ENCODE assay signal across 12 cellular contexts in the genomic region with DNA sequence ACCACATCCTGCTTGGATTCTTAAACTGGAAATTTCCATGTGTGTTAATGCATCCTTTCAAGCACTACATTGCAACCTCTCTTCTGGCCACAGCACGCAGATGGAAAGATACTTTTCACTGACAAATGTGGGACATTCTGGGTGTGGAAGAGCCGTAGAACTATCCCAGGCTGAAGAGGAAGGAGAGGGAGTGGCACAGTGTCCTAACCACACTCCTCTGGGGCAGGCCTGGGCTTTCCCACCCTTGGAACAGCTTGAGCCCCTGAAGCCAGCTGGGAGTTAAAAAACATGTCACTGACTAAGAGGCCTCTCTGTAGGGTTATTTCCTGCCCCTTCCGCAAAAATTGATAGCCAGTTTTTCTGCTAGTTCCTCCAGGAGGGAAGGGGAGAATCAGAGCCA. TPM values are rescaled to one million over a fixed set of nuclear protein-coding genes. Genes with fewer than 3 reads are reported as not detected.
DNase-seq lines count a peak whose midpoint lies in the region; ATAC-seq and TF ChIP-seq lines count a peak whose summit lies in the region.
"Had no signal": no experiment of that assay in that cellular context is flagged by ENCODE, and none has a peak within 500 bp of the region (broad histone marks: within the 10 kb centered on the region; RNA-seq: fewer than 3 reads in every experiment).

No MANE protein-coding gene starts in this region.

- H3K4me2 ChIP-seq in DOHH2 (ENCODE audit: low read length) = 0 out of 2 replicates have a peak overlapping the region, but pooled peaks have one; percentile 4

- no peaks in the 10 kb centered on the region for H4K20me1 ChIP-seq in DOHH2 (ENCODE audit: control insufficient read depth, insufficient read depth, low read depth, low read length)

- H3K9me3 ChIP-seq in DOHH2 (ENCODE audit: control insufficient read depth, insufficient read depth, low read length) (no peaks in the 10 kb centered on the region), gastroesophageal sphincter (no peaks in the 10 kb centered on the region), prostate gland (no peaks in the 10 kb centered on the region)
- H3K9me3 ChIP-seq: SJSA1 had no signal

- ATAC-seq in SK-N-SH treated with all-trans-retinoic acid at 6 μM for 48 hours (peak; percentile 19), gastroesophageal sphincter (peak; percentile 85), HG02642 (IDR thresholded peaks at IDR 0.05; ENCODE audit: poor library complexity, unreplicated experiment) (no peak)
- ATAC-seq: K562 had no signal

- TF ChIP-seq EP300 in gastroesophageal sphincter (IDR thresholded peaks at IDR 0.05) = no peak

- TF ChIP-seq CTCF in DOHH2 (IDR thresholded peaks at IDR 0.05; ENCODE audit: low read depth, low read length, poor library complexity, severe bottlenecking) = no peak
- TF ChIP-seq CTCF in gastroesophageal sphincter (IDR thresholded peaks at IDR 0.05) = no peak
- no peak for TF ChIP-seq CTCF in prostate gland (IDR thresholded peaks at IDR 0.05)

- H3K27me3 ChIP-seq in DOHH2 (ENCODE audit: control insufficient read depth, low read length) (no peaks in the 10 kb centered on the region), gastroesophageal sphincter (no peaks in the 10 kb centered on the region), prostate gland (replicated peaks; ENCODE audit: insufficient read depth) (no peaks in the 10 kb centered on the region)
- H3K27me3 ChIP-seq: SJSA1 had no signal

- no peaks in the 10 kb centered on the region; the same call in 1 of the 2 replicates for H3F3A ChIP-seq in DOHH2 (ENCODE audit: control insufficient read depth, insufficient read depth)

- intact Hi-C loops in prostate gland (cut with DNase I) = loop anchor here (10.0 kb wide), 1 partner anchor 69 kb away; no protein-coding TSS in a partner anchor

- H3K4me1 ChIP-seq in DOHH2 (ENCODE audit: control insufficient read depth, low read length) (peaks cover 49% of the 10 kb centered on the region), gastroesophageal sphincter (peaks cover 0 to 21% (median 0%) of the 10 kb centered on the region in 3 donors), prostate gland (replicated peaks) (no peaks in the 10 kb centered on the region)

- TF ChIP-seq POLR2A in gastroesophageal sphincter (IDR thresholded peaks at IDR 0.05) (no peak), prostate gland (IDR thresholded peaks at IDR 0.05) (no peak)

- H3K9me2 ChIP-seq in DOHH2 (replicated peaks; ENCODE audit: control insufficient read depth, low read length) = no peaks in the 10 kb centered on the region

- H3K79me2 ChIP-seq in DOHH2 (ENCODE audit: control insufficient read depth, low read length) = no peaks in the 10 kb centered on the region

- no peaks in the 10 kb centered on the region for H3K36me3 ChIP-seq in DOHH2 (ENCODE audit: control insufficient read depth, low read length)
- no peaks in the 10 kb centered on the region for H3K36me3 ChIP-seq in gastroesophageal sphincter
- no peaks in the 10 kb centered on the region for H3K36me3 ChIP-seq in prostate gland
- H3K36me3 ChIP-seq: SJSA1 had no signal

- H3K4me3 ChIP-seq in DOHH2 (ENCODE audit: low read length) = no peak overlapping the region
- no peak overlapping the region for H3K4me3 ChIP-seq in gastroesophageal sphincter
- H3K4me3 ChIP-seq in prostate gland = no peak overlapping the region
- H3K4me3 ChIP-seq: K562, SJSA1 had no signal

- WGBS in gastroesophageal sphincter (ENCODE audit: low coverage in 1 of 2), 2 donors = 48 to 66% methylated on average over 2 to 3 of the region's 3 CpGs
- 13% methylated on average over 3 of the region's 3 CpGs for WGBS in prostate gland

- DNase-seq in prostate gland (ENCODE audit: low spot score) (peak; percentile 16), GOT3 (lab: John Stamatoyannopoulos, UW) (no peak), NCI-H345 treated with DMSO at 0.1 percent for 48 hours (lab: John Stamatoyannopoulos, UW; ENCODE audit: unreplicated experiment) (no peak), mucosa of gallbladder (ENCODE audit: low spot score) (no peak)
- DNase-seq: DMS79 treated with DMSO at 0.1 percent for 48 hours; stimulated activated CD4-positive, alpha-beta T cell treated with anti-CD3 and anti-CD28 coated beads, Interleukin-12 subunit alpha, Interleukin-12 subunit beta, amount 100 ng/mL, for 4 hours had no signal

- no peak overlapping the region for H3K27ac ChIP-seq in DOHH2 (ENCODE audit: low read depth, low read length)
- peak overlapping the region in 3 of 4 donors; percentile 61 to 73 (median 71) for H3K27ac ChIP-seq in gastroesophageal sphincter
- H3K27ac ChIP-seq in prostate gland = peak overlapping the region; percentile 29 to 44
- H3K27ac ChIP-seq: SJSA1 had no signal

TF ChIP-seq in SK-N-SH treated with all-trans-retinoic acid at 6 μM for 48 hours, 23 proteins besides CTCF, POLR2A, EP300 and RAD21 (continues in another document):
- TF ChIP-seq ISL1 (CRISPR knock-in tag; IDR thresholded peaks at IDR 0.05) = no peak
- no peak for TF ChIP-seq OSR1 (CRISPR knock-in tag; IDR thresholded peaks at IDR 0.05)
- TF ChIP-seq, protein P1, sequence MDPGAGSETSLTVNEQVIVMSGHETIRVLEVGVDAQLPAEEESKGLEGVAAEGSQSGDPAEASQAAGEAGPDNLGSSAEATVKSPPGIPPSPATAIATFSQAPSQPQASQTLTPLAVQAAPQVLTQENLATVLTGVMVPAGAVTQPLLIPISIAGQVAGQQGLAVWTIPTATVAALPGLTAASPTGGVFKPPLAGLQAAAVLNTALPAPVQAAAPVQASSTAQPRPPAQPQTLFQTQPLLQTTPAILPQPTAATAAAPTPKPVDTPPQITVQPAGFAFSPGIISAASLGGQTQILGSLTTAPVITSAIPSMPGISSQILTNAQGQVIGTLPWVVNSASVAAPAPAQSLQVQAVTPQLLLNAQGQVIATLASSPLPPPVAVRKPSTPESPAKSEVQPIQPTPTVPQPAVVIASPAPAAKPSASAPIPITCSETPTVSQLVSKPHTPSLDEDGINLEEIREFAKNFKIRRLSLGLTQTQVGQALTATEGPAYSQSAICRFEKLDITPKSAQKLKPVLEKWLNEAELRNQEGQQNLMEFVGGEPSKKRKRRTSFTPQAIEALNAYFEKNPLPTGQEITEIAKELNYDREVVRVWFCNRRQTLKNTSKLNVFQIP (CRISPR knock-in tag; IDR thresholded peaks at IDR 0.05; ENCODE audit: borderline replicate concordance, low read depth) = no peak
- no peak for TF ChIP-seq PPARA (CRISPR knock-in tag; IDR thresholded peaks at IDR 0.05; ENCODE audit: borderline replicate concordance)
- TF ChIP-seq ZNF70 (CRISPR knock-in tag; IDR thresholded peaks at IDR 0.05) = no peak
- TF ChIP-seq ZFP3 (CRISPR knock-in tag; IDR thresholded peaks at IDR 0.05) = no peak
- no peak for TF ChIP-seq CSDC2 (CRISPR knock-in tag; IDR thresholded peaks at IDR 0.05)
- TF ChIP-seq ZNF565 (CRISPR knock-in tag; conservative IDR thresholded peaks at IDR 0.05; ENCODE audit: low read depth) = no peak
- no peak for TF ChIP-seq GLIS3 (CRISPR knock-in tag; IDR thresholded peaks at IDR 0.05)
- no peak for TF ChIP-seq RARB (CRISPR knock-in tag; IDR thresholded peaks at IDR 0.05)
- TF ChIP-seq, protein P2, sequence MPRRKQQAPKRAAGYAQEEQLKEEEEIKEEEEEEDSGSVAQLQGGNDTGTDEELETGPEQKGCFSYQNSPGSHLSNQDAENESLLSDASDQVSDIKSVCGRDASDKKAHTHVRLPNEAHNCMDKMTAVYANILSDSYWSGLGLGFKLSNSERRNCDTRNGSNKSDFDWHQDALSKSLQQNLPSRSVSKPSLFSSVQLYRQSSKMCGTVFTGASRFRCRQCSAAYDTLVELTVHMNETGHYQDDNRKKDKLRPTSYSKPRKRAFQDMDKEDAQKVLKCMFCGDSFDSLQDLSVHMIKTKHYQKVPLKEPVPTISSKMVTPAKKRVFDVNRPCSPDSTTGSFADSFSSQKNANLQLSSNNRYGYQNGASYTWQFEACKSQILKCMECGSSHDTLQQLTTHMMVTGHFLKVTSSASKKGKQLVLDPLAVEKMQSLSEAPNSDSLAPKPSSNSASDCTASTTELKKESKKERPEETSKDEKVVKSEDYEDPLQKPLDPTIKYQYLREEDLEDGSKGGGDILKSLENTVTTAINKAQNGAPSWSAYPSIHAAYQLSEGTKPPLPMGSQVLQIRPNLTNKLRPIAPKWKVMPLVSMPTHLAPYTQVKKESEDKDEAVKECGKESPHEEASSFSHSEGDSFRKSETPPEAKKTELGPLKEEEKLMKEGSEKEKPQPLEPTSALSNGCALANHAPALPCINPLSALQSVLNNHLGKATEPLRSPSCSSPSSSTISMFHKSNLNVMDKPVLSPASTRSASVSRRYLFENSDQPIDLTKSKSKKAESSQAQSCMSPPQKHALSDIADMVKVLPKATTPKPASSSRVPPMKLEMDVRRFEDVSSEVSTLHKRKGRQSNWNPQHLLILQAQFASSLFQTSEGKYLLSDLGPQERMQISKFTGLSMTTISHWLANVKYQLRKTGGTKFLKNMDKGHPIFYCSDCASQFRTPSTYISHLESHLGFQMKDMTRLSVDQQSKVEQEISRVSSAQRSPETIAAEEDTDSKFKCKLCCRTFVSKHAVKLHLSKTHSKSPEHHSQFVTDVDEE (CRISPR knock-in tag; IDR thresholded peaks at IDR 0.05) = no peak
- no peak for TF ChIP-seq TOX (CRISPR knock-in tag; IDR thresholded peaks at IDR 0.05; ENCODE audit: borderline replicate concordance)
- TF ChIP-seq ARNTL (CRISPR knock-in tag; IDR thresholded peaks at IDR 0.05; ENCODE audit: borderline replicate concordance, low read depth) = no peak
- TF ChIP-seq, protein P3, sequence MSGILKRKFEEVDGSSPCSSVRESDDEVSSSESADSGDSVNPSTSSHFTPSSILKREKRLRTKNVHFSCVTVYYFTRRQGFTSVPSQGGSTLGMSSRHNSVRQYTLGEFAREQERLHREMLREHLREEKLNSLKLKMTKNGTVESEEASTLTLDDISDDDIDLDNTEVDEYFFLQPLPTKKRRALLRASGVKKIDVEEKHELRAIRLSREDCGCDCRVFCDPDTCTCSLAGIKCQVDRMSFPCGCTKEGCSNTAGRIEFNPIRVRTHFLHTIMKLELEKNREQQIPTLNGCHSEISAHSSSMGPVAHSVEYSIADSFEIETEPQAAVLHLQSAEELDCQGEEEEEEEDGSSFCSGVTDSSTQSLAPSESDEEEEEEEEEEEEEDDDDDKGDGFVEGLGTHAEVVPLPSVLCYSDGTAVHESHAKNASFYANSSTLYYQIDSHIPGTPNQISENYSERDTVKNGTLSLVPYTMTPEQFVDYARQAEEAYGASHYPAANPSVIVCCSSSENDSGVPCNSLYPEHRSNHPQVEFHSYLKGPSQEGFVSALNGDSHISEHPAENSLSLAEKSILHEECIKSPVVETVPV (CRISPR knock-in tag; IDR thresholded peaks at IDR 0.05) = no peak

RNA-seq across cellular contexts. Expression of a gene that starts 34.0 kb away (rescaled TPM):
- total RNA-seq in gastroesophageal sphincter (10 to 100 TPM; 17.9 to 37.6 (median 20.6) TPM), prostate gland (10 to 100 TPM; 15.5 to 27.9 TPM), mucosa of gallbladder (31.8 TPM)

RNA-seq across cellular contexts. Expression of a gene that starts 37.9 kb away (rescaled TPM):
- total RNA-seq in gastroesophageal sphincter (not detected), prostate gland (under 1 TPM in 1 of 2 donors, not detected in 1; 0.85 TPM), mucosa of gallbladder (not detected)
- total RNA-seq: K562, SJSA1 had no signal
